ENCODE assay signal across 8 cellular contexts in the genomic region with DNA sequence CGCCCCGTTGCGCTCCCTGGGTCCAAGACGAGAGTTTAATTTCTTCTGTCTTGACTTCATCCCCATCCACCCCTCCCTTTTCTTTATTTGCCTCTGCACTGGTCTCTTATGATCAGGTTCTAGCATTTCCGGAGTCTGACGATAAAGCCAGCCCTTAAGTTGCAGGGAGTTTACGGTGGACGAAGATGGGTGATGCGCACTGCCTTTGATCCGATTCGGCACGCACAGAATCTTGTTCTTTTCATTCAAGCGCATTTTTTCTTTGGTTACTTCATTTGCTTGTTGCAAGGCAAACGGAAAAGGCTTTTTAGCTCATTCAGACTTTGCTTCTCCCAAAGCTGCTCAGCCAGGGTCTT. TPM values are rescaled to one million over a fixed set of nuclear protein-coding genes. Genes with fewer than 3 reads are reported as not detected.
DNase-seq lines count a peak whose midpoint lies in the region.

No MANE protein-coding gene starts in this region.

- DNase-seq in activated T-cell treated with anti-CD3 and anti-CD28 coated beads, Interleukin-2, amount 50 U/mL, for 24 hours, result no peak
- DNase-seq in activated T-cell treated with anti-CD3 and anti-CD28 coated beads for 4 hours (no peak), inferior parietal cortex (ENCODE audit: extremely low spot score) (peak; percentile 38), NCI-H187 treated with DMSO at 0.1 percent for 48 hours (lab: John Stamatoyannopoulos, UW) (no peak), globus pallidus (ENCODE audit: low spot score) (no peak)
- DNase-seq in activated CD4-positive, alpha-beta memory T cell treated with anti-CD3 and anti-CD28 coated beads, Interleukin-2, amount 10 ng/mL, durations not matched to agents 7 days and 5 days, result no peak
- DNase-seq in central memory CD4-positive, alpha-beta T cell, result no peak

- H3K36me3 Mint-ChIP-seq in activated T-cell treated with anti-CD3 and anti-CD28 coated beads, Interleukin-2, amount 50 U/mL, for 24 hours (ENCODE audit: low read depth), result no peaks in the 10 kb centered on the region
- no peaks in the 10 kb centered on the region for H3K36me3 Mint-ChIP-seq in activated CD4-positive, alpha-beta memory T cell treated with anti-CD3 and anti-CD28 coated beads, Interleukin-2, amount 10 ng/mL, durations not matched to agents 7 days and 5 days (ENCODE audit: low read depth)

- POLR2A ChIA-PET in activated CD4-positive, alpha-beta memory T cell treated with anti-CD3 and anti-CD28 coated beads, Interleukin-2, amount 10 ng/mL, durations not matched to agents 7 days and 5 days (lab: Charles Lee), result no interaction called here

- no peaks in the 10 kb centered on the region for H3K9me3 ChIP-seq in subcutaneous abdominal adipose tissue (ENCODE audit: control insufficient read depth in 5 of 5, low read length in 5 of 5)

- H3K27ac Mint-ChIP-seq in activated T-cell treated with anti-CD3 and anti-CD28 coated beads, Interleukin-2, amount 50 U/mL, for 24 hours, result no peak overlapping the region
- no peak overlapping the region for H3K27ac Mint-ChIP-seq in activated CD4-positive, alpha-beta memory T cell treated with anti-CD3 and anti-CD28 coated beads, Interleukin-2, amount 10 ng/mL, durations not matched to agents 7 days and 5 days

- peak overlapping the region in 4 of 5 donors; percentile 61 to 81 (median 70) for H3K4me3 ChIP-seq in subcutaneous abdominal adipose tissue (ENCODE audit: low read depth in 1 of 5, low read length in 5 of 5)

- no peak overlapping the region for H3K9ac ChIP-seq in subcutaneous abdominal adipose tissue (ENCODE audit: low read length in 5 of 5)

- H3K9me3 Mint-ChIP-seq in activated T-cell treated with anti-CD3 and anti-CD28 coated beads, Interleukin-2, amount 50 U/mL, for 24 hours, result no peaks in the 10 kb centered on the region
- H3K9me3 Mint-ChIP-seq in activated CD4-positive, alpha-beta memory T cell treated with anti-CD3 and anti-CD28 coated beads, Interleukin-2, amount 10 ng/mL, durations not matched to agents 7 days and 5 days, result no peaks in the 10 kb centered on the region

- no peaks in the 10 kb centered on the region for H3K36me3 ChIP-seq in subcutaneous abdominal adipose tissue (ENCODE audit: control insufficient read depth in 5 of 5, insufficient read depth in 5 of 5, low read length in 5 of 5)

- H3K27me3 ChIP-seq in subcutaneous abdominal adipose tissue (ENCODE audit: control insufficient read depth in 5 of 5, insufficient read depth in 4 of 5, low read length in 5 of 5), result peaks cover 12 to 28% (median 17%) of the 10 kb centered on the region in 5 donors

- CTCF ChIA-PET in activated CD4-positive, alpha-beta memory T cell treated with anti-CD3 and anti-CD28 coated beads, Interleukin-2, amount 10 ng/mL, durations not matched to agents 7 days and 5 days (lab: Charles Lee), result interaction anchor here (0.8 to 0.9 kb wide), 2 partner anchors 17 to 237 kb away, joined by 3 to 4 read pairs; no protein-coding TSS in a partner anchor

- peaks cover 11% of the 10 kb centered on the region for H3K4me1 Mint-ChIP-seq in activated T-cell treated with anti-CD3 and anti-CD28 coated beads, Interleukin-2, amount 50 U/mL, for 24 hours (ENCODE audit: low read depth)
- peaks cover 11% of the 10 kb centered on the region for H3K4me1 Mint-ChIP-seq in activated CD4-positive, alpha-beta memory T cell treated with anti-CD3 and anti-CD28 coated beads, Interleukin-2, amount 10 ng/mL, durations not matched to agents 7 days and 5 days

- peaks cover 0 to 23% (median 17%) of the 10 kb centered on the region in 5 donors for H3K4me1 ChIP-seq in subcutaneous abdominal adipose tissue (ENCODE audit: control insufficient read depth in 5 of 5, insufficient read depth in 5 of 5, low read length in 5 of 5)

- H3K4me3 Mint-ChIP-seq in activated T-cell treated with anti-CD3 and anti-CD28 coated beads, Interleukin-2, amount 50 U/mL, for 24 hours, result peak overlapping the region; percentile 62
- peak overlapping the region; percentile 51 for H3K4me3 Mint-ChIP-seq in activated CD4-positive, alpha-beta memory T cell treated with anti-CD3 and anti-CD28 coated beads, Interleukin-2, amount 10 ng/mL, durations not matched to agents 7 days and 5 days

- peaks cover 74% of the 10 kb centered on the region for H3K27me3 Mint-ChIP-seq in activated T-cell treated with anti-CD3 and anti-CD28 coated beads, Interleukin-2, amount 50 U/mL, for 24 hours
- H3K27me3 Mint-ChIP-seq in activated CD4-positive, alpha-beta memory T cell treated with anti-CD3 and anti-CD28 coated beads, Interleukin-2, amount 10 ng/mL, durations not matched to agents 7 days and 5 days, result peaks cover 55% of the 10 kb centered on the region

- H3K27ac ChIP-seq in subcutaneous abdominal adipose tissue (ENCODE audit: low read depth, low read length), result no peak overlapping the region

RNA-seq across cellular contexts. Expression of a gene that starts 0.5 kb away (rescaled TPM):
- not detected for total RNA-seq in activated CD4-positive, alpha-beta memory T cell treated with anti-CD3 and anti-CD28 coated beads, Interleukin-2, amount 10 ng/mL, durations not matched to agents 7 days and 5 days
